ENCODE assay signal across 19 cellular contexts in the genomic region with DNA sequence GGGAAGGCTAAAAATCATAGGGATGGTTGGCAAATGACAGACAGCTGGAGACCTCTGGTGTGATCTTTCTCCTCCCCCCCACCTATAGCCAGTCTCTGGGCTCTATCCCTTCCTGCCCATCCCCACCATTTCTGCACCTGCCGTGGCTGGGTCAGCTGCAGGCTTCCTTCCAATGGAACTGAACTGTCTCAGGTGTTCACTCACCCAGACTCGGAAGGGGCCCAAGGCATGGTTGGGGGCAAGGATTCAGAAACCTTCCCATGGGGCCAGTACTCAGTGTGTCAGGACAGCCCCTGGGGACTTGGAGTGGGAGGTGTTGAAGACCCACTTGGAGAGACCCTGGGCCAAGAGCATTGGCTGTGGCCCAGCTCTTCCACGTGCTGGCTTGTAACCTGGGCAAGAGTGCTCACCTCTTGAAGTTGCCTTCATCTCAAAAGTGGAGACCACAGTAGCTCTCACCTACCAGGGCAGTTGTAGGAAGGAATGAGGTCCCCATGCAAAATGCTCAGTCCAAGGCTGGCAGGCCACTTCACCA. TPM values are rescaled to one million over a fixed set of nuclear protein-coding genes. Genes with fewer than 3 reads are reported as not detected.
DNase-seq lines count a peak whose midpoint lies in the region; ATAC-seq and TF ChIP-seq lines count a peak whose summit lies in the region.
"Had no signal": no experiment of that assay in that cellular context is flagged by ENCODE, and none has a peak within 500 bp of the region (broad histone marks: within the 10 kb centered on the region; RNA-seq: fewer than 3 reads in every experiment).

No MANE protein-coding gene starts in this region.

- intact Hi-C loops in posterior vena cava (cut with DNase I): no loop called here

- peak overlapping the region; percentile 73 for H3K27ac Mint-ChIP-seq in T-helper 17 cell
- H3K27ac Mint-ChIP-seq in osteocyte (ENCODE audit: unreplicated experiment): no peak overlapping the region
- H3K27ac Mint-ChIP-seq: CD14-positive monocyte; CD4-positive, alpha-beta memory T cell; IgD-negative memory B cell had no signal

- H3K27me3 Mint-ChIP-seq in T-helper 17 cell: peaks cover 76% of the 10 kb centered on the region
- H3K27me3 Mint-ChIP-seq in osteocyte (ENCODE audit: unreplicated experiment): peaks cover 5% of the 10 kb centered on the region

- H3K9me3 ChIP-seq in T-helper 17 cell (ENCODE audit: control insufficient read depth, low read length, poor library complexity, severe bottlenecking): no peaks in the 10 kb centered on the region
- H3K9me3 ChIP-seq: BE2C, HAP-1 had no signal

- TF ChIP-seq CTCF in osteocyte (IDR thresholded peaks at IDR 0.05): no peak

- DNase-seq in T-helper 17 cell: no peak
- no peak for DNase-seq in caudate nucleus (lab: John Stamatoyannopoulos, UW)
- peak; percentile 20 for DNase-seq in posterior vena cava (ENCODE audit: low spot score)
- DNase-seq in DMS153 treated with DMSO at 0.1 percent for 48 hours (lab: John Stamatoyannopoulos, UW; ENCODE audit: unreplicated experiment): no peak
- DNase-seq in NCI-H2107 treated with DMSO at 0.1 percent for 48 hours (lab: John Stamatoyannopoulos, UW; ENCODE audit: unreplicated experiment): no peak
- no peak for DNase-seq in osteocyte (ENCODE audit: extremely low spot score, unreplicated experiment)
- DNase-seq: ACHN; BE2C; CD4-positive, alpha-beta memory T cell; DMS153; DMS79 treated with DMSO at 0.1 percent for 48 hours; GF-D8; GM23248; KBM-7 had no signal

- H3K4me3 Mint-ChIP-seq in T-helper 17 cell (no peak overlapping the region), osteocyte (ENCODE audit: unreplicated experiment) (no peak overlapping the region)
- H3K4me3 Mint-ChIP-seq: CD4-positive, alpha-beta memory T cell; IgD-negative memory B cell had no signal

- H3K36me3 Mint-ChIP-seq in T-helper 17 cell (ENCODE audit: low read depth) (peaks cover 7% of the 10 kb centered on the region), osteocyte (ENCODE audit: unreplicated experiment) (no peaks in the 10 kb centered on the region)
- H3K36me3 Mint-ChIP-seq: CD14-positive monocyte; CD4-positive, alpha-beta memory T cell; IgD-negative memory B cell had no signal

- H3K4me1 Mint-ChIP-seq in T-helper 17 cell (peaks cover 5% of the 10 kb centered on the region), osteocyte (ENCODE audit: unreplicated experiment) (no peaks in the 10 kb centered on the region)

- no peaks in the 10 kb centered on the region for H3K9me3 Mint-ChIP-seq in osteocyte (ENCODE audit: unreplicated experiment)
- H3K9me3 Mint-ChIP-seq: IgD-negative memory B cell had no signal

- H3K27ac ChIP-seq in caudate nucleus (ENCODE audit: low read depth, low read length): peak overlapping the region; percentile 8
- H3K27ac ChIP-seq: GM23248 had no signal

- ATAC-seq in T-helper 17 cell (no peak), GM21526 (IDR thresholded peaks at IDR 0.05; ENCODE audit: low FRiP score, unreplicated experiment) (no peak)
- ATAC-seq: HepG2 had no signal

RNA-seq across cellular contexts. Expression of gene PHACTR3, which starts 1.7 kb away (rescaled TPM):
- under 1 TPM in 1 of 2 donors, not detected in 1; 0.52 TPM for total RNA-seq in T-helper 17 cell
- total RNA-seq in posterior vena cava: under 1 TPM; 0.19 to 0.43 TPM
- total RNA-seq in osteocyte: not detected in 2 replicates
- total RNA-seq: CD4-positive, alpha-beta memory T cell; GM23248; HepG2 had no signal
